Comparison of ENCODE assay signal across 8 cellular contexts in the genomic region with DNA sequence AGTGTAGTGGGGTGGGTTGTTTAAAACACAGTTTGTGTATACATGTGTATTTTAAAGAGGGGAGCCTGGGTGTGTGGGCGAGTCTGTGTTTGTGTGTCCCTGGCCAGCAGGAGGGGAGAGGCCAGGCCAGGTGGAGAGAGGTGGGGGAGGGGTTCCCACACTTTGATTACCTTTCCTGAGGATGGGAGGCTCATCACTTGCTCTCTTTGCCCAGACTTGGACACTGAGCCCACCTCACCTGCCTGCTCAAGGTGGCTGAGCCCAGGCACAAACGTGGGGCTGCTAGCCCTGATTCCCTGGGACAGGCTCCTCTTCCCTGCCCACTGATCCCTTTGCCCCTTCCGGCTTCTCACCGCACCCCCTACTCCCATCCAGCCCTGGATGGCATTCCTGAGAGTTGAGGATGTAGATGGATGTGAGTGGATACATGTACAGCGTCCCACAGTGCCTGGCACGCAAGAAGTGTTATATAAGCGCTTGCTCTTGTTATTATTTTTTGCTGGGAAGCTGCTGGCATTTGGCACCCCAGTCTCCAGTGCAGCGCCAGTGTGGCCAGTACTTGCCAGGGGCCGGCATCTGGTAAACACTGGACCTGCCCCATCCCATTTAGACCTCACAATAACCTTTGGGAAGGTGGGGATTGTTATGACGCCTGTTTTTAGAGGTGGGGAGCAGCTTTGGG. TPM values are rescaled to one million over a fixed set of nuclear protein-coding genes. Genes with fewer than 3 reads are reported as not detected.
DNase-seq lines count a peak whose midpoint lies in the region; ATAC-seq and TF ChIP-seq lines count a peak whose summit lies in the region.

No MANE protein-coding gene starts in this region.

- H3K36me3 Mint-ChIP-seq in activated naive CD4-positive, alpha-beta T cell treated with anti-CD3 and anti-CD28 coated beads for 36 hours (ENCODE audit: low read depth), result peaks cover 16% of the 10 kb centered on the region

- H3K27me3 ChIP-seq in adrenal gland (no peaks in the 10 kb centered on the region), layer of hippocampus (ENCODE audit: control insufficient read depth, insufficient read depth, low read length) (peaks cover 4% of the 10 kb centered on the region)

- no peaks in the 10 kb centered on the region for H3K27me3 Mint-ChIP-seq in activated naive CD4-positive, alpha-beta T cell treated with anti-CD3 and anti-CD28 coated beads for 36 hours (ENCODE audit: low read depth)

- peak; percentile 2 to 18 for TF ChIP-seq POLR2A in adrenal gland (IDR thresholded peaks at IDR 0.05)

- intact Hi-C loops in activated naive CD4-positive, alpha-beta T cell treated with anti-CD3 and anti-CD28 coated beads for 36 hours (cut with micrococcal nuclease), result loop anchor here (5.0 kb wide), 2 partner anchors 539 to 554 kb away; partner anchors contain the start of gene PARD6B
- intact Hi-C loops in adrenal gland (cut with DNase I), result loop anchor here in 1 of 2 donors (5.0 to 10.0 kb wide), 2 partner anchors 81 to 109 kb away; no protein-coding TSS in a partner anchor

- H3K4me3 ChIP-seq in adrenal gland, result peak overlapping the region; percentile 39 to 99 (median 83)

- peaks cover 0 to 25% of the 10 kb centered on the region in 2 donors for H3K36me3 ChIP-seq in adrenal gland (replicated peaks in 1 of 2)

- H3K4me1 Mint-ChIP-seq in activated naive CD4-positive, alpha-beta T cell treated with anti-CD3 and anti-CD28 coated beads for 36 hours (ENCODE audit: low read depth), result peaks cover 13% of the 10 kb centered on the region

- H3K27ac Mint-ChIP-seq in activated naive CD4-positive, alpha-beta T cell treated with anti-CD3 and anti-CD28 coated beads for 36 hours, result peak overlapping the region; percentile 100

- ATAC-seq in GM21619 (IDR thresholded peaks at IDR 0.05; ENCODE audit: unreplicated experiment) (no peak), GM21360 (IDR thresholded peaks at IDR 0.05; ENCODE audit: unreplicated experiment) (no peak)

- no peaks in the 10 kb centered on the region for H3K9me3 Mint-ChIP-seq in activated naive CD4-positive, alpha-beta T cell treated with anti-CD3 and anti-CD28 coated beads for 36 hours

- no peaks in the 10 kb centered on the region for H3K9me3 ChIP-seq in adrenal gland (replicated peaks in 1 of 3)

- peak; percentile 27 for DNase-seq in activated naive CD4-positive, alpha-beta T cell treated with anti-CD3 and anti-CD28 coated beads for 36 hours
- no peak for DNase-seq in activated naive CD4-positive, alpha-beta T cell treated with Interleukin-2 at 50 U/mL for 16 hours
- peak in 6 of 7 donors; percentile 48 to 76 (median 66) for DNase-seq in adrenal gland
- DNase-seq in stimulated activated CD4-positive, alpha-beta T cell treated with anti-CD3 and anti-CD28 coated beads, Interleukin-2, amount 100 ng/mL, for 48 hours, result no peak

- H3K4me3 Mint-ChIP-seq in activated naive CD4-positive, alpha-beta T cell treated with anti-CD3 and anti-CD28 coated beads for 36 hours, result peak overlapping the region; percentile 93

- WGBS in adrenal gland, 4 donors, result 0 to 27% (median 24%) methylated on average over 3 to 10 of the region's 10 CpGs

- TF ChIP-seq CTCF in adrenal gland (IDR thresholded peaks at IDR 0.05), result no peak

- H3K27ac ChIP-seq in adrenal gland (peak overlapping the region; percentile 69 to 100 (median 98)), layer of hippocampus (ENCODE audit: low read depth, low read length) (peak overlapping the region; percentile 66), temporal lobe (ENCODE audit: low read depth, low read length) (peak overlapping the region; percentile 84)

- H3K4me1 ChIP-seq in adrenal gland (replicated peaks in 1 of 2), result peaks cover 20 to 30% of the 10 kb centered on the region in 2 donors

- CTCF ChIA-PET in activated naive CD4-positive, alpha-beta T cell treated with anti-CD3 and anti-CD28 coated beads for 36 hours (lab: Charles Lee), result interaction anchor here (0.6 kb wide), 1 partner anchor 14 kb away, joined by 3 read pairs; no protein-coding TSS in a partner anchor

RNA-seq across cellular contexts. Expression of gene CEBPB, which starts 2.7 kb away (rescaled TPM):
- 10 to 100 TPM; 38.5 to 38.6 TPM for total RNA-seq in activated naive CD4-positive, alpha-beta T cell treated with anti-CD3 and anti-CD28 coated beads for 36 hours
- 100 to 1,000 TPM; 148 to 272 (median 252) TPM for total RNA-seq in adrenal gland
- 10 to 100 TPM; 31.0 to 74.7 (median 39.3) TPM for polyA plus RNA-seq in adrenal gland
- 2.0 TPM for total RNA-seq in temporal lobe

RNA-seq across cellular contexts. Expression of gene PEDS1, which starts 39.8 kb away (rescaled TPM):
- total RNA-seq in activated naive CD4-positive, alpha-beta T cell treated with anti-CD3 and anti-CD28 coated beads for 36 hours, result 10 to 100 TPM; 10.4 to 11.2 TPM
- 10 to 100 TPM; 18.7 to 39.1 (median 28.5) TPM for total RNA-seq in adrenal gland
- 10 to 100 TPM; 29.4 to 32.6 (median 30.2) TPM for polyA plus RNA-seq in adrenal gland
- 6.6 TPM for total RNA-seq in temporal lobe

Comparison
In these comparisons a context has a peak if more than half of its experiments do, and no peak if none do; other contexts are left out.
1. DNase-seq: peak in activated naive CD4-positive, alpha-beta T cell treated with anti-CD3 and anti-CD28 coated beads for 36 hours (single experiment) and adrenal gland (6 of 7); none in activated naive CD4-positive, alpha-beta T cell treated with Interleukin-2 at 50 U/mL for 16 hours (single experiment) and stimulated activated CD4-positive, alpha-beta T cell treated with anti-CD3 and anti-CD28 coated beads, Interleukin-2, amount 100 ng/mL, for 48 hours (0 of 2).
2. RNA of gene CEBPB, which starts 2.7 kb away (total RNA-seq): 148 to 272 TPM in adrenal gland and 38.5 to 38.6 TPM in activated naive CD4-positive, alpha-beta T cell treated with anti-CD3 and anti-CD28 coated beads for 36 hours; 2.0 TPM in temporal lobe (single experiment); every median in the first group is over 10 times any median in the second.
3. Peak in every context shown above with its lines, with median percentiles within 50 percentile points of each other: H3K27ac ChIP-seq.